ENCODE assay signal across 8 cellular contexts in genomic region chr11:7672960-7673723, GRCh38. TPM values are rescaled to one million over a fixed set of nuclear protein-coding genes. Genes with fewer than 3 reads are reported as not detected.
A peak's percentile ranks its signal among the peaks of the same experiment; 100 is the strongest.
DNase-seq lines count a peak whose midpoint lies in the region; ATAC-seq and TF ChIP-seq lines count a peak whose summit lies in the region.

Gene CYB5R2 (minus strand): TSS chr11:7673500. CDS start chr11:7672825, 675 bp downstream.

- TF ChIP-seq POLR2A in GM19099 (IDR thresholded peaks at IDR 0.05; ENCODE audit: extremely low read depth, insufficient read length, low read depth), result peak; percentile 36

- in situ Hi-C loops in SK-MEL-5 (cut with HindIII; ENCODE audit: low pct_unique_long_range_greater_than_20kb, low sequenced_read_pairs), result no loop called here

- DNase-seq in AG09309 (ENCODE audit: low read depth) (no peak), SK-MEL-5 (ENCODE audit: low read depth, low spot score) (no peak), fibroblast of mammary gland (ENCODE audit: low read depth) (peak; percentile 43), myocyte (ENCODE audit: low read depth) (peak; percentile 22), KG1 (lab: John Stamatoyannopoulos, UW) (no peak)

- H3K4me3 ChIP-seq in AG09309 (ENCODE audit: control insufficient read depth, low read depth, low read length) (peak within 1 kb of the TSS; percentile 51), fibroblast of mammary gland (ENCODE audit: control insufficient read depth, low read depth, low read length) (peak within 1 kb of the TSS; percentile 53)

- TF ChIP-seq CTCF in AG09309 (IDR thresholded peaks at IDR 0.05; ENCODE audit: control insufficient read depth, insufficient read depth, low read depth, low read length, missing control alignments) (no peak), fibroblast of mammary gland (conservative IDR thresholded peaks at IDR 0.05; ENCODE audit: control insufficient read depth, insufficient read depth, low read depth, low read length) (no peak)

- ATAC-seq in activated CD4-positive, CD25-positive, alpha-beta regulatory T cell treated with anti-CD3 and anti-CD28 coated beads, Interleukin-2, amount 50 U/mL, for 24 hours, result no peak
- ATAC-seq in GM21515 (IDR thresholded peaks at IDR 0.05; ENCODE audit: unreplicated experiment), result no peak

RNA-seq across cellular contexts. Expression of gene CYB5R2, which starts in this region (rescaled TPM):
- 33.3 and 34.8 TPM in 2 replicates for total RNA-seq in SK-MEL-5 (2014; rRNA removed; shearing (Covaris generic))
- 78.3 and 93.4 TPM in 2 replicates for polyA plus RNA-seq in SK-MEL-5 (2015; cell fraction: cytosol; rRNA removed)
- 134 and 142 TPM in 2 replicates for polyA plus RNA-seq in SK-MEL-5 (2015; cell fraction: nucleus; rRNA removed)
- total RNA-seq in myocyte, result 0.67 TPM in 1 of 2 replicates, not detected in the other
- 4.1 TPM for polyA plus RNA-seq in myocyte (2012)

Comparison
In these comparisons a context has a peak if more than half of its experiments do, and no peak if none do; other contexts are left out.
1. RNA of gene CYB5R2 (total RNA-seq): 33.3 to 34.8 TPM in SK-MEL-5; 0.67 TPM in myocyte; every median in the first group is over 10 times any median in the second.
2. DNase-seq: peak in fibroblast of mammary gland (single experiment) and myocyte (single experiment); none in AG09309 (single experiment), SK-MEL-5 (single experiment) and KG1 (single experiment).